ENCODE assay signal across 13 cellular contexts in the genomic region with DNA sequence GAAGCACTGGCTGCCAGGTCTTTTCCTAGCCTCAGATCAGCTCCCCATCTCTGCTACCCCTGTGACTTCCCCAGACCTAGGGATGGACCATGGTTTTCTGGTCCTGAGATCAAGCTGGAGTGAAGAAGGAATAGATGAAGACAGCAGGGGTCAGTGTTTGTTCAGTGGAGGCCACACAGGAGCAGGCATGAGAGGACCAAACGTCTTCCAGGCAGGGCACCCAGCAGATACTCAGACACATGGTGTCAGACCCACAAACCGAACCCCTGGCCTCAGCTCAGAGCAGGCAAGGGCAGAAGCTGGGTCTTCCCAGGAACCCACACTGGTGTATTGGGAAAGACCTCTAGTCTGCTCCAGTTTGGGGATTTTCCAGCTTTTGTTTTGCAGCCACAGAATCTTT.
A peak's percentile ranks its signal among the peaks of the same experiment; 100 is the strongest.
DNase-seq lines count a peak whose midpoint lies in the region; ATAC-seq and TF ChIP-seq lines count a peak whose summit lies in the region.
"Had no signal": no experiment of that assay in that cellular context is flagged by ENCODE, and none has a peak within 500 bp of the region (broad histone marks: within the 10 kb centered on the region; RNA-seq: fewer than 3 reads in every experiment).

No MANE protein-coding gene starts in this region.

- H3K9me3 Mint-ChIP-seq in MCF 10A (ENCODE audit: unreplicated experiment) (no peaks in the 10 kb centered on the region), endothelial cell (ENCODE audit: unreplicated experiment) (no peaks in the 10 kb centered on the region)
- H3K9me3 Mint-ChIP-seq in activated CD4-positive, alpha-beta T cell treated with anti-CD3 and anti-CD28 coated beads for 36 hours (ENCODE audit: low read depth), result peaks cover 5% of the 10 kb centered on the region

- TF ChIP-seq POLR2A in breast epithelium (IDR thresholded peaks at IDR 0.05), result no peak

- DNase-seq in MCF 10A (ENCODE audit: unreplicated experiment) (peak; percentile 15), breast epithelium (ENCODE audit: low spot score in 2 of 2) (no peak), NCI-H1105 (lab: John Stamatoyannopoulos, UW) (peak; percentile 14), endothelial cell (ENCODE audit: low spot score) (peak; percentile 42), sciatic nerve (ENCODE audit: low spot score) (no peak), H4 (ENCODE audit: low spot score) (no peak), CD1c-positive myeloid dendritic cell (ENCODE audit: extremely low spot score) (no peak)
- no peak for DNase-seq in activated CD4-positive, alpha-beta T cell treated with anti-CD3 and anti-CD28 coated beads for 36 hours
- DNase-seq: activated T-cell treated with anti-CD3 and anti-CD28 coated beads, Interleukin-2, amount 50 U/mL, for 24 hours; NCI-H526 treated with DMSO at 0.1 percent for 48 hours had no signal

- H3K4me1 ChIP-seq in breast epithelium, result no peaks in the 10 kb centered on the region

- H3K36me3 Mint-ChIP-seq in MCF 10A (ENCODE audit: insufficient read depth, unreplicated experiment) (no peaks in the 10 kb centered on the region), endothelial cell (ENCODE audit: low read depth, unreplicated experiment) (no peaks in the 10 kb centered on the region)
- H3K36me3 Mint-ChIP-seq in activated CD4-positive, alpha-beta T cell treated with anti-CD3 and anti-CD28 coated beads for 36 hours (ENCODE audit: low read depth), result no peaks in the 10 kb centered on the region
- H3K36me3 Mint-ChIP-seq: stimulated activated effector memory CD8-positive, alpha-beta T cell treated with anti-CD3 and anti-CD28 coated beads, Interleukin-12 subunit alpha, Interleukin-12 subunit beta, amount 100 ng/mL, for 72 hours had no signal

- H3K36me3 ChIP-seq in breast epithelium, result no peaks in the 10 kb centered on the region

- intact Hi-C loops in MCF 10A (cut with micrococcal nuclease), result no loop called here
- intact Hi-C loops in breast epithelium (cut with DNase I; ENCODE audit: low total_unique reads), result no loop called here
- intact Hi-C loops in sciatic nerve (cut with DNase I), result no loop called here
- intact Hi-C loops in activated CD4-positive, alpha-beta T cell treated with anti-CD3 and anti-CD28 coated beads for 36 hours (cut with DNase I, micrococcal nuclease), result no loop called here

- CTCF ChIA-PET in MCF 10A (lab: Yijun Ruan, JAX), result interaction anchor here (0.6 to 1.3 kb wide), 4 partner anchors 66 to 344 kb away, joined by 4 to 5 read pairs (median 4); no protein-coding TSS in a partner anchor
- CTCF ChIA-PET in activated CD4-positive, alpha-beta T cell treated with anti-CD3 and anti-CD28 coated beads for 36 hours (lab: Charles Lee), result no interaction called here

- H3K4me1 Mint-ChIP-seq in MCF 10A (ENCODE audit: insufficient read depth, unreplicated experiment), result no peaks in the 10 kb centered on the region
- H3K4me1 Mint-ChIP-seq in endothelial cell (ENCODE audit: unreplicated experiment), result no peaks in the 10 kb centered on the region
- H3K4me1 Mint-ChIP-seq in activated CD4-positive, alpha-beta T cell treated with anti-CD3 and anti-CD28 coated beads for 36 hours, result no peaks in the 10 kb centered on the region
- H3K4me1 Mint-ChIP-seq: stimulated activated effector memory CD8-positive, alpha-beta T cell treated with anti-CD3 and anti-CD28 coated beads, Interleukin-12 subunit alpha, Interleukin-12 subunit beta, amount 100 ng/mL, for 72 hours had no signal

- no peaks in the 10 kb centered on the region for H3K27me3 ChIP-seq in breast epithelium

- peak; percentile 28 for ATAC-seq in sciatic nerve
- ATAC-seq in activated CD4-positive, alpha-beta T cell treated with anti-CD3 and anti-CD28 coated beads for 36 hours, result no peak
- ATAC-seq: activated CD4-positive, CD25-positive, alpha-beta regulatory T cell treated with anti-CD3 and anti-CD28 coated beads, Interleukin-2, amount 50 U/mL, for 24 hours; stimulated activated effector memory CD8-positive, alpha-beta T cell treated with anti-CD3 and anti-CD28 coated beads, Interleukin-12 subunit alpha, Interleukin-12 subunit beta, amount 100 ng/mL, for 72 hours had no signal

- TF ChIP-seq CTCF in MCF 10A (IDR thresholded peaks at IDR 0.05; ENCODE audit: unreplicated experiment) (no peak), breast epithelium (IDR thresholded peaks at IDR 0.05) (no peak), endothelial cell (IDR thresholded peaks at IDR 0.05; ENCODE audit: unreplicated experiment) (no peak)

- POLR2A ChIA-PET in MCF 10A (lab: Yijun Ruan, JAX), result no interaction called here
- POLR2A ChIA-PET in activated CD4-positive, alpha-beta T cell treated with anti-CD3 and anti-CD28 coated beads for 36 hours (lab: Charles Lee), result no interaction called here

- H3K27ac Mint-ChIP-seq in MCF 10A (ENCODE audit: low read depth, unreplicated experiment) (no peak overlapping the region), endothelial cell (ENCODE audit: unreplicated experiment) (no peak overlapping the region)
- no peak overlapping the region for H3K27ac Mint-ChIP-seq in activated CD4-positive, alpha-beta T cell treated with anti-CD3 and anti-CD28 coated beads for 36 hours
- H3K27ac Mint-ChIP-seq: activated T-cell treated with anti-CD3 and anti-CD28 coated beads, Interleukin-2, amount 50 U/mL, for 24 hours; progenitor cell of endocrine pancreas; stimulated activated effector memory CD8-positive, alpha-beta T cell treated with anti-CD3 and anti-CD28 coated beads, Interleukin-12 subunit alpha, Interleukin-12 subunit beta, amount 100 ng/mL, for 72 hours had no signal

- peaks cover 16% of the 10 kb centered on the region for H3K27me3 Mint-ChIP-seq in MCF 10A (ENCODE audit: insufficient read depth, unreplicated experiment)
- peaks cover 5% of the 10 kb centered on the region for H3K27me3 Mint-ChIP-seq in endothelial cell (ENCODE audit: unreplicated experiment)
- H3K27me3 Mint-ChIP-seq in activated CD4-positive, alpha-beta T cell treated with anti-CD3 and anti-CD28 coated beads for 36 hours, result no peaks in the 10 kb centered on the region

- no peak overlapping the region for H3K4me3 Mint-ChIP-seq in MCF 10A (ENCODE audit: unreplicated experiment)
- H3K4me3 Mint-ChIP-seq in endothelial cell (ENCODE audit: unreplicated experiment), result no peak overlapping the region
- no peak overlapping the region for H3K4me3 Mint-ChIP-seq in activated CD4-positive, alpha-beta T cell treated with anti-CD3 and anti-CD28 coated beads for 36 hours
- H3K4me3 Mint-ChIP-seq: activated T-cell treated with anti-CD3 and anti-CD28 coated beads, Interleukin-2, amount 50 U/mL, for 24 hours; stimulated activated effector memory CD8-positive, alpha-beta T cell treated with anti-CD3 and anti-CD28 coated beads, Interleukin-12 subunit alpha, Interleukin-12 subunit beta, amount 100 ng/mL, for 72 hours had no signal

- no TSS peak for BruUV-seq in MCF 10A (replicated peaks; lab: Mats Ljungman, UMichigan)

- no peak overlapping the region for H3K4me3 ChIP-seq in breast epithelium

- no peak overlapping the region for H3K27ac ChIP-seq in breast epithelium

- peaks cover 0 to 9% of the 10 kb centered on the region in 2 donors for H3K9me3 ChIP-seq in breast epithelium

Comparison
In these comparisons a context has a peak if more than half of its experiments do, and no peak if none do; other contexts are left out.
1. DNase-seq: peak in MCF 10A (single experiment), NCI-H1105 (single experiment) and endothelial cell (single experiment); none in breast epithelium (0 of 2), sciatic nerve (single experiment), activated CD4-positive, alpha-beta T cell treated with anti-CD3 and anti-CD28 coated beads for 36 hours (single experiment), H4 (single experiment) and CD1c-positive myeloid dendritic cell (single experiment).